Comparison of ENCODE assay signal across 20 cellular contexts in the genomic region with DNA sequence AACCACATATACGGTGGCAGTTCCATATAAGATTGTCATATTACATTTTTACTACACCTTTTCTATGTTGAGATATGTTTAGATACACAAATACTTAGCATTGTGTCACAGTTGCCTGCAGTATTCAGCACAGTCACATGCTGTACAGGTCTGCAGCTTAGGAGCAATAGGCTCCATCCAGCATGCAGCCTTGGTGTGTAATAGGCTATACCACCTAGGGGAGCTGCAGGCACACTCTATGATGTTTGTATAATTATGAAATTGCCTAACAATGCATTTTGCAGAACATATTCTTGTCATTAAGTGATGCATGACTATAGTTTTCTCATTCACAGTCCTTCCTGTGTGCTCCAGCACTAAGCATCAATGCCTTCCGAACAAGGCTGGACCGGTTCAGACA.
"Had no signal": no experiment of that assay in that cellular context is flagged by ENCODE, and none has a peak within 500 bp of the region (broad histone marks: within the 10 kb centered on the region; RNA-seq: fewer than 3 reads in every experiment).

No MANE protein-coding gene starts in this region.

- H3K9me3 ChIP-seq: suprapubic skin had no signal

- H3K9me3 Mint-ChIP-seq: activated naive CD8-positive, alpha-beta T cell treated with anti-CD3 and anti-CD28 coated beads, Interleukin-2, amount 50 U/mL, for 24 hours; activated T-helper 1 cell treated with anti-CD3 and anti-CD28 coated beads, Interleukin-12 subunit alpha, Interleukin-12 subunit beta, Interleukin-2, Interleukin-4 antibody, amounts not matched to agents 30 ng/mL and 10 ng/mL and 1 ng/mL, durations not matched to agents 14 hours and 24 hours and 36 hours; stimulated activated effector memory CD8-positive, alpha-beta T cell treated with anti-CD3 and anti-CD28 coated beads, Interleukin-12 subunit alpha, Interleukin-12 subunit beta, amount 100 ng/mL, for 72 hours had no signal

- ATAC-seq: activated CD8-positive, alpha-beta T cell treated with anti-CD3 and anti-CD28 coated beads, Interleukin-2, amount 10 ng/mL, durations not matched to agents 7 days and 5 days; activated naive CD8-positive, alpha-beta T cell treated with anti-CD3 and anti-CD28 coated beads, Interleukin-2, amount 50 U/mL, for 24 hours; gastrocnemius medialis; mucosa of descending colon; sciatic nerve; stimulated activated effector memory CD8-positive, alpha-beta T cell treated with anti-CD3 and anti-CD28 coated beads, Interleukin-12 subunit alpha, Interleukin-12 subunit beta, amount 100 ng/mL, for 72 hours; T-helper 17 cell had no signal

- H3K4me3 Mint-ChIP-seq: activated CD8-positive, alpha-beta T cell treated with anti-CD3 and anti-CD28 coated beads, Interleukin-2, amount 10 ng/mL, durations not matched to agents 7 days and 5 days; activated naive CD8-positive, alpha-beta T cell treated with anti-CD3 and anti-CD28 coated beads, Interleukin-2, amount 50 U/mL, for 24 hours; activated T-helper 1 cell treated with anti-CD3 and anti-CD28 coated beads, Interleukin-12 subunit alpha, Interleukin-12 subunit beta, Interleukin-2, Interleukin-4 antibody, amounts not matched to agents 30 ng/mL and 10 ng/mL and 1 ng/mL, durations not matched to agents 14 hours and 24 hours and 36 hours; stimulated activated effector memory CD8-positive, alpha-beta T cell treated with anti-CD3 and anti-CD28 coated beads, Interleukin-12 subunit alpha, Interleukin-12 subunit beta, amount 100 ng/mL, for 72 hours; T-helper 17 cell had no signal

- H3K27me3 ChIP-seq: gastrocnemius medialis, vagina had no signal

- H3K4me1 Mint-ChIP-seq: activated naive CD8-positive, alpha-beta T cell treated with anti-CD3 and anti-CD28 coated beads, Interleukin-2, amount 50 U/mL, for 24 hours had no signal

- H3K27ac ChIP-seq: gastrocnemius medialis, stomach, suprapubic skin, transverse colon, vagina had no signal

- H3K36me3 Mint-ChIP-seq: stimulated activated effector memory CD8-positive, alpha-beta T cell treated with anti-CD3 and anti-CD28 coated beads, Interleukin-12 subunit alpha, Interleukin-12 subunit beta, amount 100 ng/mL, for 72 hours had no signal

- H3K27ac Mint-ChIP-seq: activated CD8-positive, alpha-beta T cell treated with anti-CD3 and anti-CD28 coated beads, Interleukin-2, amount 10 ng/mL, durations not matched to agents 7 days and 5 days; activated naive CD8-positive, alpha-beta T cell treated with anti-CD3 and anti-CD28 coated beads, Interleukin-2, amount 50 U/mL, for 24 hours; activated T-helper 1 cell treated with anti-CD3 and anti-CD28 coated beads, Interleukin-12 subunit alpha, Interleukin-12 subunit beta, Interleukin-2, Interleukin-4 antibody, amounts not matched to agents 30 ng/mL and 10 ng/mL and 1 ng/mL, durations not matched to agents 14 hours and 24 hours and 36 hours; stimulated activated effector memory CD8-positive, alpha-beta T cell treated with anti-CD3 and anti-CD28 coated beads, Interleukin-12 subunit alpha, Interleukin-12 subunit beta, amount 100 ng/mL, for 72 hours; T-helper 17 cell had no signal

- H3K36me3 ChIP-seq: gastrocnemius medialis, stomach, suprapubic skin, transverse colon, vagina had no signal

- FAIRE-seq: small intestine had no signal

- DNase-seq: activated CD4-positive, alpha-beta T cell treated with anti-CD3 and anti-CD28 coated beads for 48 hours; activated CD8-positive, alpha-beta T cell treated with anti-CD3 and anti-CD28 coated beads, Interleukin-2, amount 10 ng/mL, durations not matched to agents 7 days and 5 days; activated gamma-delta T cell; activated naive CD4-positive, alpha-beta T cell treated with anti-CD3 and anti-CD28 coated beads, Interleukin-2, amount 50 U/mL, for 16 hours; activated naive CD8-positive, alpha-beta T cell treated with anti-CD3 and anti-CD28 coated beads, Interleukin-2, amount 50 U/mL, for 24 hours; gastrocnemius medialis; hippocampal formation; mesenchymal stem cell; mucosa of descending colon; nucleus accumbens; small intestine; stimulated activated CD4-positive, alpha-beta T cell treated with anti-CD3 and anti-CD28 coated beads, Interleukin-2, amount 100 ng/mL, for 24 hours; stomach; T-helper 17 cell; transverse colon had no signal

- H3K4me3 ChIP-seq: gastrocnemius medialis, mucosa of descending colon, stomach, suprapubic skin, transverse colon, vagina had no signal

- H3K4me1 ChIP-seq: gastrocnemius medialis, stomach, suprapubic skin, transverse colon, vagina had no signal
